In genomic region chr3:177281292-177281942, GRCh38 we compare ENCODE assay signal across 11 cellular contexts.
DNase-seq lines count a peak whose midpoint lies in the region; ATAC-seq, FAIRE-seq and TF ChIP-seq lines count a peak whose summit lies in the region.
"Had no signal": no experiment of that assay in that cellular context is flagged by ENCODE, and none has a peak within 500 bp of the region (broad histone marks: within the 10 kb centered on the region; RNA-seq: fewer than 3 reads in every experiment).

No MANE protein-coding gene starts in this region.

- H3K4me3 ChIP-seq in GM12878, result no peak overlapping the region
- H3K4me3 ChIP-seq: MG63 had no signal

- H3K4me1 ChIP-seq in GM12878 (ENCODE audit: control insufficient read depth, insufficient read depth, low read length), result no peaks in the 10 kb centered on the region; the same call in 1 of the 2 replicates
- H3K4me1 ChIP-seq: BE2C had no signal

- H3K4me1 Mint-ChIP-seq in activated T-cell treated with anti-CD3 and anti-CD28 coated beads, Interleukin-2, amount 50 U/mL, for 24 hours (ENCODE audit: low read depth), result peaks cover 29% of the 10 kb centered on the region

- in situ Hi-C loops in GM12878 (cut with MboI), result no loop called here

- H3K36me3 ChIP-seq in GM12878 (ENCODE audit: control insufficient read depth in 2 of 2, insufficient read depth in 2 of 2, low read length in 1 of 2), result no peaks in the 10 kb centered on the region
- H3K36me3 ChIP-seq: BE2C, MG63 had no signal

- peak; percentile 51 for ATAC-seq in GM12878
- ATAC-seq in stimulated activated naive CD8-positive, alpha-beta T cell treated with anti-CD3 and anti-CD28 coated beads, Interleukin-15, Interleukin-2, amounts not matched to agents 100 U/mL and 50 U/mL, for 24 hours, result peak; percentile 47

- peaks cover 6% of the 10 kb centered on the region for H3K9me3 Mint-ChIP-seq in activated T-cell treated with anti-CD3 and anti-CD28 coated beads, Interleukin-2, amount 50 U/mL, for 24 hours

- no peak overlapping the region for H3K4me2 ChIP-seq in GM12878 (ENCODE audit: control insufficient read depth, insufficient read depth)

- peaks cover 2% of the 10 kb centered on the region for H3K36me3 Mint-ChIP-seq in activated T-cell treated with anti-CD3 and anti-CD28 coated beads, Interleukin-2, amount 50 U/mL, for 24 hours (ENCODE audit: low read depth)

- H4K20me1 ChIP-seq in GM12878 (ENCODE audit: control insufficient read depth, insufficient read depth), result no peaks in the 10 kb centered on the region

- no TSS peak for BruUV-seq in GM12878 (replicated peaks; lab: Mats Ljungman, UMichigan)

- peaks cover 5% of the 10 kb centered on the region; the same call in 2 of the 3 replicates for H3K9me3 ChIP-seq in GM12878 (replicated peaks; ENCODE audit: control insufficient read depth, insufficient read depth, low read length)
- H3K9me3 ChIP-seq: BE2C, MG63 had no signal

- H3K27me3 ChIP-seq in GM12878 (replicated peaks in 1 of 2; ENCODE audit: control insufficient read depth in 2 of 2, insufficient read depth in 2 of 2, low read length in 1 of 2), result no peaks in the 10 kb centered on the region
- H3K27me3 ChIP-seq: BE2C, MG63 had no signal

- no peak for TF ChIP-seq CTCF in GM12878 (IDR thresholded peaks at IDR 0.05 in 2 of 3, conservative IDR thresholded peaks at IDR 0.05 in 1 of 3; ENCODE audit: control insufficient read depth in 2 of 3, extremely low read depth in 1 of 3, insufficient read depth in 1 of 3, low read depth in 3 of 3, low read length in 3 of 3)

- RAD21 ChIA-PET in GM12878 (lab: Charles Lee; ENCODE audit: unreplicated experiment), result no interaction called here

- H2AFZ ChIP-seq in GM12878 (ENCODE audit: control insufficient read depth, low read depth, low read length), result no peak overlapping the region

- no peak overlapping the region for H3K4me3 Mint-ChIP-seq in activated T-cell treated with anti-CD3 and anti-CD28 coated beads, Interleukin-2, amount 50 U/mL, for 24 hours

- H3K9ac ChIP-seq in GM12878 (ENCODE audit: control insufficient read depth, insufficient read depth, low read length), result no peak overlapping the region

- DNase-seq in activated T-cell treated with anti-CD3 and anti-CD28 coated beads, Interleukin-2, amount 50 U/mL, for 24 hours, result no peak
- DNase-seq in activated T-cell treated with anti-CD3 and anti-CD28 coated beads for 4 hours (no peak), NCI-H69 (lab: John Stamatoyannopoulos, UW) (peak; percentile 36), GM12878 (ENCODE audit: low read depth, low spot score) (no peak), NCI-H510A (lab: John Stamatoyannopoulos, UW) (no peak), hepatic stellate cell (ENCODE audit: low spot score) (no peak), DMS114 treated with DMSO at 0.1 percent for 48 hours (lab: John Stamatoyannopoulos, UW; ENCODE audit: unreplicated experiment) (no peak)
- DNase-seq in stimulated activated naive CD8-positive, alpha-beta T cell treated with anti-CD3 and anti-CD28 coated beads, Interleukin-15, Interleukin-2, amounts not matched to agents 100 U/mL and 50 U/mL, for 24 hours, result peak; percentile 15
- DNase-seq: BE2C, left colon, MG63 had no signal

- CTCF ChIA-PET in GM12878 (lab: Yijun Ruan, JAX), result no interaction called here

- SMC1A ChIA-PET in GM12878 (lab: Charles Lee; ENCODE audit: uncharacterized antibody, unreplicated experiment), result interaction anchor here (0.6 kb wide), 2 partner anchors 68 to 232 kb away, joined by 3 read pairs; no protein-coding TSS in a partner anchor

- H3K27ac Mint-ChIP-seq in activated T-cell treated with anti-CD3 and anti-CD28 coated beads, Interleukin-2, amount 50 U/mL, for 24 hours, result peak overlapping the region; percentile 40

- 48% methylated on average over 6 of the region's 6 CpGs for WGBS in GM12878 (ENCODE audit: insufficient coverage, insufficient replicate concordance, low lambda C conversion rate, missing lambda C conversion rate)

- FAIRE-seq in GM12878 (lab: Jason Lieb, UNC), result no peak

- POLR2A ChIA-PET in GM12878 (lab: Charles Lee), result interaction anchor here (1.2 kb wide), 1 partner anchor 136 kb away, joined by 4 read pairs; no protein-coding TSS in a partner anchor

- no peaks in the 10 kb centered on the region for H3K79me2 ChIP-seq in GM12878 (ENCODE audit: control insufficient read depth, insufficient read depth, low read length)

- no peak overlapping the region for H3K27ac ChIP-seq in GM12878 (ENCODE audit: control insufficient read depth, insufficient read depth)

- no peaks in the 10 kb centered on the region for H3K27me3 Mint-ChIP-seq in activated T-cell treated with anti-CD3 and anti-CD28 coated beads, Interleukin-2, amount 50 U/mL, for 24 hours

- no peak for TF ChIP-seq EP300 in GM12878 (IDR thresholded peaks at IDR 0.05; ENCODE audit: borderline replicate concordance in 1 of 2, control insufficient read depth in 1 of 2, low read depth in 2 of 2, low read length in 2 of 2)

- no peak for TF ChIP-seq POLR2A in GM12878 (IDR thresholded peaks at IDR 0.05; ENCODE audit: low read depth, low read length)

- TF ChIP-seq RAD21 in GM12878 (IDR thresholded peaks at IDR 0.05; ENCODE audit: insufficient read depth, low read depth, low read length), result no peak

- intact Hi-C loops in GM12878 (cut with micrococcal nuclease; ENCODE audit: unreplicated experiment), result no loop called here

TF ChIP-seq in GM12878, 131 proteins besides CTCF, POLR2A, EP300 and RAD21:
- TF ChIP-seq ZNF687 (IDR thresholded peaks at IDR 0.05), result no peak
- no peak for TF ChIP-seq ZNF384 (IDR thresholded peaks at IDR 0.05; ENCODE audit: borderline replicate concordance, low read depth, low read length)
- peak; percentile 7 for TF ChIP-seq USF1 (IDR thresholded peaks at IDR 0.05; ENCODE audit: borderline replicate concordance, extremely low read length, insufficient read depth, low read depth, low read length)

Comparison
In these comparisons a context has a peak if more than half of its experiments do, and no peak if none do; other contexts are left out.
1. DNase-seq: peak in NCI-H69 (single experiment) and stimulated activated naive CD8-positive, alpha-beta T cell treated with anti-CD3 and anti-CD28 coated beads, Interleukin-15, Interleukin-2, amounts not matched to agents 100 U/mL and 50 U/mL, for 24 hours (single experiment); none in activated T-cell treated with anti-CD3 and anti-CD28 coated beads, Interleukin-2, amount 50 U/mL, for 24 hours (single experiment), activated T-cell treated with anti-CD3 and anti-CD28 coated beads for 4 hours (single experiment), GM12878 (single experiment), NCI-H510A (single experiment), hepatic stellate cell (single experiment) and DMS114 treated with DMSO at 0.1 percent for 48 hours (single experiment).